In the genomic region with DNA sequence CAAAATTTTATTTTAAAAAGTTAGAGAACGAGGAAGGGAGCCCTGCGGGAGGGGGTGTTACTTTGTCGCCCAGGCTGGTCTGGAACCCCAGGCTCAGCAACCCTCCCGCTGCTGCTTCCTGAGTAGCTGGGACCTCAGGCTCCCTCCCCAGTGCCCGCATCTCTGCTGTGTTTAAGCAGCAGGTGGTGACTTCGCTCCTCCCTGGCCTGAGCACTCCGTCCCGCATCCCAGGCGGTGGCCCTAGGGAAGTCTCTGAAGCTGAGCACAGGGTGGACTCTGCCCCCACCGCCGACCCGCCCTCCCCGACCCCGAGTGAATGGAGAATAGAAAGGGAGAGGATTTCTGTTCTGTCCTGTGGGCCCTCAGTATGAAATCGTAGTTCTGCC, we compare ENCODE assay signal across 8 cellular contexts.
DNase-seq lines count a peak whose midpoint lies in the region; ATAC-seq lines count a peak whose summit lies in the region.

No MANE protein-coding gene starts in this region.

- H3K27me3 ChIP-seq in iPS-15b (ENCODE audit: control insufficient read depth, insufficient read depth, low read length) = no peaks in the 10 kb centered on the region

- peak; percentile 37 for ATAC-seq in GM19438 (IDR thresholded peaks at IDR 0.05; ENCODE audit: low read depth, unreplicated experiment)
- ATAC-seq in stimulated activated effector memory CD8-positive, alpha-beta T cell treated with anti-CD3 and anti-CD28 coated beads, Interleukin-12 subunit alpha, Interleukin-12 subunit beta, amount 100 ng/mL, for 72 hours = peak; percentile 44
- ATAC-seq in HG03565 (IDR thresholded peaks at IDR 0.05; ENCODE audit: unreplicated experiment) = no peak

- H3K27ac Mint-ChIP-seq in stimulated activated effector memory CD8-positive, alpha-beta T cell treated with anti-CD3 and anti-CD28 coated beads, Interleukin-12 subunit alpha, Interleukin-12 subunit beta, amount 100 ng/mL, for 72 hours = peak overlapping the region; percentile 61

- H3K36me3 Mint-ChIP-seq in stimulated activated effector memory CD8-positive, alpha-beta T cell treated with anti-CD3 and anti-CD28 coated beads, Interleukin-12 subunit alpha, Interleukin-12 subunit beta, amount 100 ng/mL, for 72 hours = peaks cover 20% of the 10 kb centered on the region

- peak overlapping the region; percentile 60 for H3K9ac ChIP-seq in iPS-15b (ENCODE audit: low read depth, low read length)

- peaks cover 3% of the 10 kb centered on the region for H3K4me1 ChIP-seq in iPS-15b (ENCODE audit: control insufficient read depth, insufficient read depth, low read length)

- peak; percentile 3 for DNase-seq in HPDE6-E6E7 (ENCODE audit: extremely low spot score)
- peak; percentile 17 for DNase-seq in activated naive CD4-positive, alpha-beta T cell treated with anti-CD3 and anti-CD28 coated beads, Interleukin-2, amount 50 U/mL, for 16 hours
- no peak for DNase-seq in stimulated activated effector memory CD8-positive, alpha-beta T cell treated with anti-CD3 and anti-CD28 coated beads, Interleukin-12 subunit alpha, Interleukin-12 subunit beta, amount 100 ng/mL, for 72 hours (ENCODE audit: low spot score in 2 of 2)
- DNase-seq in NAMALWA (ENCODE audit: low spot score) = no peak
- DNase-seq in CD1c-positive myeloid dendritic cell (ENCODE audit: extremely low spot score) = no peak

- peaks cover 12% of the 10 kb centered on the region for H3K4me1 Mint-ChIP-seq in stimulated activated effector memory CD8-positive, alpha-beta T cell treated with anti-CD3 and anti-CD28 coated beads, Interleukin-12 subunit alpha, Interleukin-12 subunit beta, amount 100 ng/mL, for 72 hours

- H3K36me3 ChIP-seq in iPS-15b (ENCODE audit: control insufficient read depth, insufficient read depth, low read length) = peaks cover 8% of the 10 kb centered on the region

- H3K9me3 ChIP-seq in iPS-15b (ENCODE audit: control insufficient read depth, insufficient read depth, low read length) = no peaks in the 10 kb centered on the region

- H3K9me3 Mint-ChIP-seq in stimulated activated effector memory CD8-positive, alpha-beta T cell treated with anti-CD3 and anti-CD28 coated beads, Interleukin-12 subunit alpha, Interleukin-12 subunit beta, amount 100 ng/mL, for 72 hours = peaks cover 10% of the 10 kb centered on the region

- H3K4me3 Mint-ChIP-seq in stimulated activated effector memory CD8-positive, alpha-beta T cell treated with anti-CD3 and anti-CD28 coated beads, Interleukin-12 subunit alpha, Interleukin-12 subunit beta, amount 100 ng/mL, for 72 hours = peak overlapping the region; percentile 85

- H3K4me3 ChIP-seq in iPS-15b (ENCODE audit: low read depth, low read length) = peak overlapping the region; percentile 92

Comparison
In these comparisons a context has a peak if more than half of its experiments do, and no peak if none do; other contexts are left out.
1. DNase-seq: peak in HPDE6-E6E7 (single experiment) and activated naive CD4-positive, alpha-beta T cell treated with anti-CD3 and anti-CD28 coated beads, Interleukin-2, amount 50 U/mL, for 16 hours (single experiment); none in stimulated activated effector memory CD8-positive, alpha-beta T cell treated with anti-CD3 and anti-CD28 coated beads, Interleukin-12 subunit alpha, Interleukin-12 subunit beta, amount 100 ng/mL, for 72 hours (0 of 2), NAMALWA (single experiment) and CD1c-positive myeloid dendritic cell (single experiment).